ENCODE assay signal across 20 cellular contexts in genomic region chr22:33625959-33626358, GRCh38.
"Had no signal": no experiment of that assay in that cellular context is flagged by ENCODE, and none has a peak within 500 bp of the region (broad histone marks: within the 10 kb centered on the region; RNA-seq: fewer than 3 reads in every experiment).

No MANE protein-coding gene starts in this region.

- H3K27ac ChIP-seq: HL-60, KMS-11, SJSA1, SK-N-MC had no signal

- H3K4me3 ChIP-seq: K562, SJSA1, SK-N-MC had no signal

- H3K4me1 ChIP-seq: SJSA1 had no signal

- H3K9ac ChIP-seq: KMS-11 had no signal

- H3K27me3 ChIP-seq: SJSA1 had no signal

- H3K36me3 ChIP-seq: SJSA1 had no signal

- ATAC-seq: K562 had no signal

- H3K9me3 ChIP-seq: SJSA1 had no signal

- H3K4me2 ChIP-seq: KMS-11 had no signal

- DNase-seq: Kasumi-1, MM.1S, NCI-H1105, NCI-H1436 treated with DMSO at 0.1 percent for 48 hours, NCI-H1694, NCI-H187 treated with DMSO at 0.1 percent for 48 hours, NCI-H2029 treated with DMSO at 0.1 percent for 48 hours, NCI-H2171 treated with DMSO at 0.1 percent for 48 hours, NCI-H345, NCI-H446 treated with DMSO at 0.1 percent for 48 hours, NCI-H510A treated with DMSO at 0.1 percent for 48 hours, NCI-H526, Right ventricle myocardium superior, RPMI8226, SIG-M5 had no signal
